Comparison of ENCODE assay signal across 28 cellular contexts in the genomic region with DNA sequence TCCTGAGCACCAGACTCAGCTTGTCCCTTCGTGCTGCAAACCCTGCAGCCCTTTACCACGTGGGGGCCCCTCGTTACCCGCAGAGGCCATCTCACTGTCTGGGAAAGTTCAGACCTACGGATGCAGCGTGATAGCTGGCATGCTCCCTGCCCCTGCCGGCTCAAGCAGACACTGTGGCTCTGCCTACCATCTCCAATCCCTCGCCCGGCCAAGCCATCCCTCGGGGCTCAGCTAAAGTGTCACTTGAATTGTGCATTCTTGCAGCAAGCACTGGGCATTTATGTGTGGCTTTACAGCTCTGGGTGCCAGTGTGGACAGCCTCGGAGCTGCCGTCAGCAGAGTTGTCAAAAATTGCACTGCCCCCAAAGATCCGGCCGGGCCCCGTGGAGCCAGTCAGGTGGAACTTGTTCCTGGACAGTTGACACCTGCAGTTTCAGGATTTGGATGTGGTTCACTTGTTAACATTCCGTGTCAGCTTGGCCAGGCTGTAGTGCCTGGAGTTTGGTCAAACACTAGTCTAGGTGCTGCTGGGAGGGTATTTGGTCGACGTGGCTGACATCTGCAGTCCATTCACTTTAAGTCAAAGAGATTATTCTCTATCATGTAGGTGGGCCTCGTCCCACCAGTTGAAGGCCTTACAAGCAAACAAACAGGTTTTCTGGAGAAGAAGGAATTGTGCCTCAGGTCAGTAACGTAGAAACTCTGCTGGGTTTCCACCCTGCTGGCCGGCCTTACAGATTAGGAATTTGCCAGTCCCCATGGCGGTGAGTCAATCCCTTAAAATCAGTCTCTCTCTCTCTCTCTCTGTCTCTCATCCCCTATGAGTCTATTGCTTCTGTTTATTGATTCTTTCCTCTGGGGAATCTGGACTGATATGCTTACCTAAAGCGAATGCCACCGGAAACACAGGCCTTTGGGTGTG.
A peak's percentile ranks its signal among the peaks of the same experiment; 100 is the strongest.
DNase-seq lines count a peak whose midpoint lies in the region; ATAC-seq, FAIRE-seq and TF ChIP-seq lines count a peak whose summit lies in the region.
"Had no signal": no experiment of that assay in that cellular context is flagged by ENCODE, and none has a peak within 500 bp of the region (broad histone marks: within the 10 kb centered on the region; RNA-seq: fewer than 3 reads in every experiment).

No MANE protein-coding gene starts in this region.

- H3K4ac ChIP-seq in mesenchymal stem cell (ENCODE audit: low read depth in 1 of 2, low read length in 2 of 2) = no peak overlapping the region

- H2AFZ ChIP-seq in astrocyte (ENCODE audit: low read depth, low read length) = no peak overlapping the region
- no peak overlapping the region for H2AFZ ChIP-seq in mesenchymal stem cell (ENCODE audit: low read depth, low read length)

- no peaks in the 10 kb centered on the region for H3K36me3 Mint-ChIP-seq in astrocyte (ENCODE audit: low read depth, unreplicated experiment)
- H3K36me3 Mint-ChIP-seq: activated CD4-positive, alpha-beta memory T cell treated with anti-CD3 and anti-CD28 coated beads for 36 hours; activated naive CD4-positive, alpha-beta T cell treated with anti-CD3 and anti-CD28 coated beads, Interleukin-2, amount 50 U/mL, for 72 hours had no signal

- FAIRE-seq in astrocyte (lab: Jason Lieb, UNC) = no peak
- FAIRE-seq: A204.1, GM12892 had no signal

- H4K91ac ChIP-seq in mesenchymal stem cell (ENCODE audit: low read length) = no peak overlapping the region

- no peaks in the 10 kb centered on the region for H3K79me2 ChIP-seq in astrocyte (ENCODE audit: insufficient read depth, low read length)

- no peak overlapping the region for H3K4me3 ChIP-seq in astrocyte (ENCODE audit: insufficient read depth, low read depth, low read length)
- no peak overlapping the region for H3K4me3 ChIP-seq in mesenchymal stem cell (ENCODE audit: insufficient read depth in 1 of 2, low read depth in 1 of 2, low read length in 2 of 2)
- H3K4me3 ChIP-seq in aorta (ENCODE audit: low read length in 2 of 2) = no peak overlapping the region
- H3K4me3 ChIP-seq: HAP-1, prostate gland, transverse colon had no signal

- peaks cover 41% of the 10 kb centered on the region for H3K27me3 ChIP-seq in astrocyte (ENCODE audit: insufficient read depth, low read length)
- peaks cover 63 to 88% of the 10 kb centered on the region in 2 experiments for H3K27me3 ChIP-seq in mesenchymal stem cell (ENCODE audit: control insufficient read depth in 1 of 2, insufficient read depth in 1 of 2, low read length in 2 of 2)
- no peaks in the 10 kb centered on the region for H3K27me3 ChIP-seq in aorta (ENCODE audit: control insufficient read depth in 1 of 2, insufficient read depth in 2 of 2, low read length in 1 of 2)

- peak; percentile 22 for DNase-seq in Right ventricle myocardium superior
- DNase-seq in left cardiac atrium = no peak
- peak; percentile 10 for DNase-seq in astrocyte (ENCODE audit: low read depth)
- DNase-seq in mesenchymal stem cell = no peak
- DNase-seq in aorta = peak; percentile 16 to 74
- DNase-seq in COLO829 (ENCODE audit: low spot score) = no peak
- no peak for DNase-seq in occipital lobe (lab: John Stamatoyannopoulos, UW)
- DNase-seq in NCI-H1417 treated with DMSO at 0.1 percent for 48 hours (lab: John Stamatoyannopoulos, UW) = no peak
- DNase-seq: activated CD4-positive, alpha-beta memory T cell treated with anti-CD3 and anti-CD28 coated beads for 36 hours; anterior cingulate cortex; central memory CD4-positive, alpha-beta T cell; DMS79; foreskin fibroblast; MM.1S; NCI-H1417; NCI-H2081 treated with DMSO at 0.1 percent for 48 hours; NCI-H774; nephron progenitor cell; stimulated activated CD8-positive, alpha-beta memory T cell treated with anti-CD3 and anti-CD28 coated beads, Interleukin-4, amount 100 ng/mL, for 48 hours; T-helper 9 cell; transverse colon had no signal

- H3K9ac ChIP-seq in astrocyte (ENCODE audit: low read length) (no peak overlapping the region), mesenchymal stem cell (ENCODE audit: low read length) (no peak overlapping the region)

- H2BK5ac ChIP-seq in mesenchymal stem cell (ENCODE audit: low read depth, low read length, poor library complexity, severe bottlenecking) = no peak overlapping the region

- intact Hi-C loops in Right ventricle myocardium superior (cut with DNase I) (no loop called here), left cardiac atrium (cut with DNase I) (loop anchor here in 1 of 2 donors (5.0 kb wide), 1 partner anchor 207 kb away; no protein-coding TSS in a partner anchor), aorta (cut with DNase I) (no loop called here)

- ATAC-seq in Right ventricle myocardium superior (ENCODE audit: poor library complexity) (no peak), left cardiac atrium (no peak), aorta (ENCODE audit: low FRiP score) (no peak)
- ATAC-seq: activated naive CD4-positive, alpha-beta T cell treated with anti-CD3 and anti-CD28 coated beads, Interleukin-2, amount 50 U/mL, for 72 hours; Right ventricle myocardium inferior had no signal

- no peak overlapping the region for H3K23ac ChIP-seq in mesenchymal stem cell (ENCODE audit: low read length in 2 of 2)

- no peak overlapping the region for H3K27ac ChIP-seq in astrocyte (ENCODE audit: low read depth, low read length)
- no peak overlapping the region for H3K27ac ChIP-seq in mesenchymal stem cell (ENCODE audit: low read length, poor library complexity, severe bottlenecking)
- no peak overlapping the region for H3K27ac ChIP-seq in aorta (ENCODE audit: low read depth in 1 of 2, low read length in 2 of 2)
- H3K27ac ChIP-seq: prostate gland, transverse colon had no signal

- no peak overlapping the region for H2BK120ac ChIP-seq in mesenchymal stem cell (ENCODE audit: low read depth, low read length)

- H3K9me3 Mint-ChIP-seq in astrocyte (ENCODE audit: unreplicated experiment) = no peaks in the 10 kb centered on the region
- H3K9me3 Mint-ChIP-seq: activated CD4-positive, alpha-beta memory T cell treated with anti-CD3 and anti-CD28 coated beads for 36 hours; activated naive CD4-positive, alpha-beta T cell treated with anti-CD3 and anti-CD28 coated beads, Interleukin-2, amount 50 U/mL, for 72 hours; activated T-helper 2 cell treated with anti-CD3 and anti-CD28 coated beads, Interferon-gamma antibody, Interleukin-2, Interleukin-4, amounts not matched to agents 10 μg/mL and 5 μg/mL and 100 μg/mL, durations not matched to agents 14 hours and 24 hours and 36 hours had no signal

- no peaks in the 10 kb centered on the region for H3K9me3 ChIP-seq in astrocyte (ENCODE audit: insufficient read depth, low read depth, low read length)
- H3K9me3 ChIP-seq in mesenchymal stem cell (ENCODE audit: control insufficient read depth, low read length) = no peaks in the 10 kb centered on the region
- no peaks in the 10 kb centered on the region for H3K9me3 ChIP-seq in aorta (ENCODE audit: control insufficient read depth, low read length)
- H3K9me3 ChIP-seq: HAP-1, prostate gland, transverse colon had no signal

- WGBS in mesenchymal stem cell = 85% methylated on average over 24 of the region's 24 CpGs
- 90 to 91% methylated on average over 24 of the region's 24 CpGs for WGBS in aorta, 2 donors

- no peak overlapping the region for H3K27ac Mint-ChIP-seq in astrocyte (ENCODE audit: unreplicated experiment)
- H3K27ac Mint-ChIP-seq: activated CD4-positive, alpha-beta memory T cell treated with anti-CD3 and anti-CD28 coated beads for 36 hours; activated naive CD4-positive, alpha-beta T cell treated with anti-CD3 and anti-CD28 coated beads, Interleukin-2, amount 50 U/mL, for 72 hours; activated T-helper 2 cell treated with anti-CD3 and anti-CD28 coated beads, Interferon-gamma antibody, Interleukin-2, Interleukin-4, amounts not matched to agents 10 μg/mL and 5 μg/mL and 100 μg/mL, durations not matched to agents 14 hours and 24 hours and 36 hours; nephron progenitor cell had no signal

- H3K36me3 ChIP-seq in astrocyte (ENCODE audit: insufficient read depth, low read length) (no peaks in the 10 kb centered on the region), mesenchymal stem cell (ENCODE audit: control insufficient read depth in 1 of 2, insufficient read depth in 2 of 2, low read depth in 1 of 2, low read length in 2 of 2) (no peaks in the 10 kb centered on the region), aorta (ENCODE audit: control insufficient read depth in 1 of 2, insufficient read depth in 2 of 2, low read length in 1 of 2) (no peaks in the 10 kb centered on the region)
- H3K36me3 ChIP-seq: HAP-1, prostate gland, transverse colon had no signal

- no peak for TF ChIP-seq CTCF in astrocyte (IDR thresholded peaks at IDR 0.05; ENCODE audit: insufficient read depth, low read depth, low read length)

- H3K4me2 ChIP-seq in astrocyte (ENCODE audit: low read length) (no peak overlapping the region), mesenchymal stem cell (ENCODE audit: low read length, poor library complexity, severe bottlenecking) (peak overlapping the region; percentile 6)

- no peaks in the 10 kb centered on the region for H4K20me1 ChIP-seq in astrocyte (ENCODE audit: insufficient read depth, low read length)

- H3K14ac ChIP-seq in mesenchymal stem cell (ENCODE audit: low read length in 2 of 2) = no peak overlapping the region

- H3K18ac ChIP-seq in mesenchymal stem cell (ENCODE audit: low read depth in 1 of 2, low read length in 2 of 2) = no peak overlapping the region

- no peak overlapping the region for H4K8ac ChIP-seq in mesenchymal stem cell (ENCODE audit: low read length)

- no peak overlapping the region for H2AK5ac ChIP-seq in mesenchymal stem cell (ENCODE audit: low read length, severe bottlenecking)

- H3K4me1 Mint-ChIP-seq in astrocyte (ENCODE audit: low read depth, unreplicated experiment) = peaks cover 2% of the 10 kb centered on the region

- H3K4me1 ChIP-seq in astrocyte (ENCODE audit: insufficient read depth, low read length) (no peaks in the 10 kb centered on the region), mesenchymal stem cell (ENCODE audit: control insufficient read depth, insufficient read depth, low read depth, low read length) (no peaks in the 10 kb centered on the region), aorta (ENCODE audit: control insufficient read depth in 1 of 2, insufficient read depth in 2 of 2, low read length in 2 of 2) (no peaks in the 10 kb centered on the region)
- H3K4me1 ChIP-seq: prostate gland had no signal

- H2BK15ac ChIP-seq in mesenchymal stem cell (ENCODE audit: low read depth, poor library complexity, severe bottlenecking) = no peak overlapping the region

- H3K4me3 Mint-ChIP-seq in astrocyte (ENCODE audit: unreplicated experiment) = no peak overlapping the region
- H3K4me3 Mint-ChIP-seq: activated CD4-positive, alpha-beta memory T cell treated with anti-CD3 and anti-CD28 coated beads for 36 hours; nephron progenitor cell had no signal

- H2BK12ac ChIP-seq in mesenchymal stem cell (ENCODE audit: low read length in 2 of 2) = no peak overlapping the region

- no peaks in the 10 kb centered on the region for H3K79me1 ChIP-seq in mesenchymal stem cell (replicated peaks; ENCODE audit: low read length, poor library complexity, severe bottlenecking)

- peaks cover 62% of the 10 kb centered on the region for H3K27me3 Mint-ChIP-seq in astrocyte (ENCODE audit: low read depth, unreplicated experiment)

Comparison
In these comparisons a context has a peak if more than half of its experiments do, and no peak if none do; other contexts are left out.
1. DNase-seq: peak in Right ventricle myocardium superior (single experiment), astrocyte (single experiment) and aorta (2 of 2); none in left cardiac atrium (single experiment), mesenchymal stem cell (single experiment), COLO829 (single experiment), occipital lobe (single experiment) and NCI-H1417 treated with DMSO at 0.1 percent for 48 hours (single experiment).